8 cellular contexts compared by ENCODE assay signal in the genomic region with DNA sequence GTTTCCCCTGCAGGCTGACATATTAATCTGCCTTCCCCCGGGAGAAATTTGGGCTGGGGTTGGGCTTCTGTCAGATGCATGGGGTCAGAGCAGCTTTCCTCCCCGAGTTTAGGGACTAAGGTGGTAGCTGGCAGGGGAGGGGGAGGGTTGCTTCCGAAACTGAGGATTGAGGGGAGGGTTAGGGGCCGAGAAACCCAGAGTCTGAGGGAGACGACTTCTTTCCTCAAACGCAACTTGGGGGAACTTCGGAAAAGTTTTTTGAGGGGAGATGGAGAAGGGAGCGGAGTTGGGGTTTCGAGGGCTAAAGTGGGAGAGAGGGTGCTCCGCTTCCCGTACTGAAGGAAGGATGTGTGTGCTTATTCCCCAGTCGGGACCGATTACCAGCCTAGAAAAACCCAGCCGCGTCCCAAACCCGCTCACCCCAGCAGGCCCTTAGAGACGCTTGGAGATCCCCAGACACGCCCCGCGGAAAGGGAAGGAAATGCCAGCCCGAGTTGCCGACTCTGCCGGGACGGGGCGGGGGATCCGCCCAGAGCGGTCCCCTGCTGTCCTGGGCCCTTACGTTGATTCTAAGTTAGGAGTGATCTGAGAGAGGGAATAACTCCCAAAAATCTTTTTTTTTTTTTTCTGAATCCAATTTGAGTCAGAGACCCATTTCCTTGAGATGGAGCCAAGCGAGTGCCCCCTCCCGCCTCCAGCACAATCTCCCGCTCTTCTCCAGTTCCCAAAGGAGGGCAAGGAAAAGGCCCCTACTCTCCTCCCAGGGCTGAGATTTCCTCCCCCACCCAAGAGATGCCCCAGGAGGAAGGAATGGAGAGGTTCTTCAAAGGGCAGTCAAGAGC.
A peak's percentile ranks its signal among the peaks of the same experiment; 100 is the strongest.
DNase-seq lines count a peak whose midpoint lies in the region; ATAC-seq, FAIRE-seq and TF ChIP-seq lines count a peak whose summit lies in the region.

No MANE protein-coding gene starts in this region.

- H3K9me3 Mint-ChIP-seq in activated naive CD8-positive, alpha-beta T cell treated with anti-CD3 and anti-CD28 coated beads, Interleukin-2, amount 50 U/mL, for 24 hours, result no peaks in the 10 kb centered on the region

- no peaks in the 10 kb centered on the region for H3K9me3 ChIP-seq in Karpas-422 (ENCODE audit: low read length)

- FAIRE-seq in H54 (lab: Jason Lieb, UNC), result no peak

- peak overlapping the region; percentile 19 for H3K4me3 Mint-ChIP-seq in activated naive CD8-positive, alpha-beta T cell treated with anti-CD3 and anti-CD28 coated beads, Interleukin-2, amount 50 U/mL, for 24 hours

- no peaks in the 10 kb centered on the region for H3K4me1 ChIP-seq in Karpas-422 (ENCODE audit: low read length)

- H3K27me3 Mint-ChIP-seq in activated naive CD8-positive, alpha-beta T cell treated with anti-CD3 and anti-CD28 coated beads, Interleukin-2, amount 50 U/mL, for 24 hours, result peaks cover 60% of the 10 kb centered on the region

- no peaks in the 10 kb centered on the region for H3K36me3 ChIP-seq in Karpas-422 (ENCODE audit: insufficient read depth, low read length)

- H3K27me3 ChIP-seq in Karpas-422 (ENCODE audit: low read length), result no peaks in the 10 kb centered on the region

- no peaks in the 10 kb centered on the region for H4K20me1 ChIP-seq in Karpas-422 (ENCODE audit: insufficient read depth, low read depth, low read length)

- H3K27ac ChIP-seq in skin epidermis (peak overlapping the region; percentile 3 to 86 (median 70)), Karpas-422 (ENCODE audit: low read length) (no peak overlapping the region)

- H2AFZ ChIP-seq in Karpas-422 (ENCODE audit: low read length), result no peak overlapping the region

- no peaks in the 10 kb centered on the region for H3K9me2 ChIP-seq in Karpas-422 (replicated peaks; ENCODE audit: insufficient read depth, low read length)

- H3K36me3 Mint-ChIP-seq in activated naive CD8-positive, alpha-beta T cell treated with anti-CD3 and anti-CD28 coated beads, Interleukin-2, amount 50 U/mL, for 24 hours (ENCODE audit: low read depth), result no peaks in the 10 kb centered on the region

- H3K9ac ChIP-seq in Karpas-422 (ENCODE audit: low read length), result no peak overlapping the region

- H3K4me1 Mint-ChIP-seq in activated naive CD8-positive, alpha-beta T cell treated with anti-CD3 and anti-CD28 coated beads, Interleukin-2, amount 50 U/mL, for 24 hours, result peaks cover 10% of the 10 kb centered on the region

- no peak overlapping the region for H3K4me2 ChIP-seq in Karpas-422 (ENCODE audit: low read depth, low read length, poor library complexity, severe bottlenecking)

- no peaks in the 10 kb centered on the region for H3K79me2 ChIP-seq in Karpas-422 (ENCODE audit: low read length)

- H3K27ac Mint-ChIP-seq in activated naive CD8-positive, alpha-beta T cell treated with anti-CD3 and anti-CD28 coated beads, Interleukin-2, amount 50 U/mL, for 24 hours, result no peak overlapping the region

- no peak for TF ChIP-seq POLR2A in H54 (IDR thresholded peaks at IDR 0.05; ENCODE audit: low read depth, low read length)

- DNase-seq in H54 (ENCODE audit: insufficient read length, low spot score), result peak; percentile 59
- peak; percentile 30 for DNase-seq in activated naive CD8-positive, alpha-beta T cell treated with anti-CD3 and anti-CD28 coated beads, Interleukin-2, amount 50 U/mL, for 24 hours
- peak; percentile 78 for DNase-seq in iPS-NIHi11 (ENCODE audit: low spot score)
- no peak for DNase-seq in GOT3 (lab: John Stamatoyannopoulos, UW)
- no peak for DNase-seq in cerebellum (ENCODE audit: low spot score)
- DNase-seq in Karpas-422, result no peak
- no peak for DNase-seq in NCI-H2081 treated with DMSO at 0.1 percent for 48 hours (lab: John Stamatoyannopoulos, UW)

- peak overlapping the region; percentile 41 to 62 (median 47) for H3K4me3 ChIP-seq in skin epidermis
- H3K4me3 ChIP-seq in Karpas-422 (ENCODE audit: low read length), result no peak overlapping the region

- peak; percentile 38 for ATAC-seq in activated naive CD8-positive, alpha-beta T cell treated with anti-CD3 and anti-CD28 coated beads, Interleukin-2, amount 50 U/mL, for 24 hours

Comparison
In these comparisons a context has a peak if more than half of its experiments do, and no peak if none do; other contexts are left out.
1. DNase-seq: peak in H54 (single experiment), activated naive CD8-positive, alpha-beta T cell treated with anti-CD3 and anti-CD28 coated beads, Interleukin-2, amount 50 U/mL, for 24 hours (single experiment) and iPS-NIHi11 (single experiment); none in GOT3 (single experiment), cerebellum (single experiment), Karpas-422 (single experiment) and NCI-H2081 treated with DMSO at 0.1 percent for 48 hours (single experiment).